Comparison of ENCODE assay signal across 13 cellular contexts in the genomic region with DNA sequence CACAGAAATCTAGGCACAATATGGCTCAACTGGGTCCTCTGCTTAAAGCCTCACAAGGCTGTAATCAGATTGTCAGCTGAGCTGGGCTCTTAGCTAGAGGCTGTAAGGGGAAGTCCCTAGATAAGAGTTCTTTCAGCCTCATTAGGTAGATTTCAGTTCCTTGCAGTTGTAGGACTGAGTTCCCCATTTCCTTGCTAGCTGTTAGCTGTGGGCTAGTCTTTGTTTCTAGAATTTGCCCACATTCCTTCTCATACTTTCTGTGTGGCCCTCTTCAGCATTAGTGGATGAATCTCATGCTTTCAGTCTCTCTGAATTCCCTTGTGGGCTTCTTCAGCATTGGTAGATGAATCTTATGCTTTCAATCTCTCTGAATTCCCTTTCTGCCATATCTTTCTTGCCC.
DNase-seq lines count a peak whose midpoint lies in the region; ATAC-seq, FAIRE-seq and TF ChIP-seq lines count a peak whose summit lies in the region.
"Had no signal": no experiment of that assay in that cellular context is flagged by ENCODE, and none has a peak within 500 bp of the region (broad histone marks: within the 10 kb centered on the region; RNA-seq: fewer than 3 reads in every experiment).

No MANE protein-coding gene starts in this region.

- ATAC-seq in GM18909 (IDR thresholded peaks at IDR 0.05; ENCODE audit: poor library complexity, unreplicated experiment) (peak; percentile 81), GM21825 (IDR thresholded peaks at IDR 0.05; ENCODE audit: unreplicated experiment) (peak; percentile 94), HG03378 (IDR thresholded peaks at IDR 0.05; ENCODE audit: unreplicated experiment) (peak; percentile 92), K562 (peak; percentile 71)
- ATAC-seq: activated CD4-positive, CD25-positive, alpha-beta regulatory T cell treated with anti-CD3 and anti-CD28 coated beads, Interleukin-2, amount 50 U/mL, for 24 hours; activated naive CD4-positive, alpha-beta T cell treated with anti-CD3 and anti-CD28 coated beads, Interleukin-2, amount 50 U/mL, for 72 hours; PC-3 had no signal

- H3K4me1 ChIP-seq in K562 (replicated peaks in 1 of 2; ENCODE audit: control insufficient read depth in 2 of 2, insufficient read depth in 2 of 2, low read length in 2 of 2): peaks cover 0 to 11% of the 10 kb centered on the region in 2 experiments; a peak in 2 of 5 replicates
- H3K4me1 ChIP-seq: HAP-1 had no signal

- no peak overlapping the region for H3K9ac ChIP-seq in K562 (ENCODE audit: insufficient read depth in 1 of 2, low read depth in 2 of 2, low read length in 2 of 2)

- no peaks in the 10 kb centered on the region for H4K20me1 ChIP-seq in K562 (replicated peaks; ENCODE audit: control insufficient read depth, insufficient read depth, low read length)

- DNase-seq in K562 (ENCODE audit: extremely low read depth in 1 of 4, low spot score in 3 of 4) (peak in 1 of 4 experiments; percentile 51), H4 (ENCODE audit: low spot score) (no peak), NCI-H345 (lab: John Stamatoyannopoulos, UW) (no peak), NCI-H1105 treated with DMSO at 0.1 percent for 48 hours (lab: John Stamatoyannopoulos, UW) (no peak)
- no peak for DNase-seq in stimulated activated naive CD4-positive, alpha-beta T cell (lab: John Stamatoyannopoulos, UW)
- DNase-seq: NCI-H1105, PC-3 had no signal

- no TSS peak for BruUV-seq in K562 (replicated peaks; lab: Mats Ljungman, UMichigan)

- POLR2A ChIA-PET in K562 (lab: Yijun Ruan, JAX): no interaction called here

- 0 out of 4 replicates have a peak, but pooled peaks of 1 of the 2 experiments have one; percentile 7 for TF ChIP-seq RAD21 in K562 (CRISPR knock-in tag; conservative IDR thresholded peaks at IDR 0.05 in 1 of 2, IDR thresholded peaks at IDR 0.05 in 1 of 2)

- intact Hi-C loops in K562 (cut with micrococcal nuclease): no loop called here

- no peak for FAIRE-seq in K562 (lab: Jason Lieb, UNC)

- in situ Hi-C loops in K562 (cut with MboI): no loop called here

- TF ChIP-seq POLR2A in K562 (conservative IDR thresholded peaks at IDR 0.05): no peak

- no peaks in the 10 kb centered on the region for H3K79me2 ChIP-seq in K562 (ENCODE audit: control insufficient read depth, insufficient read depth, low read length)

- H3K4me2 ChIP-seq in K562 (ENCODE audit: insufficient read depth, low read length): no peak overlapping the region

- peaks cover 14% of the 10 kb centered on the region for H3K9me3 ChIP-seq in K562 (replicated peaks; ENCODE audit: control insufficient read depth, insufficient read depth, low read depth, low read length)
- H3K9me3 ChIP-seq: HAP-1 had no signal

- TF ChIP-seq EP300 in K562 (IDR thresholded peaks at IDR 0.05; ENCODE audit: low read length): no peak

- TF ChIP-seq CTCF in K562 (IDR thresholded peaks at IDR 0.05 in 2 of 3, conservative IDR thresholded peaks at IDR 0.05 in 1 of 3; ENCODE audit: insufficient read depth in 2 of 3, low read depth in 1 of 3, low read length in 3 of 3): no peak

- no peak overlapping the region for H3K4me3 ChIP-seq in K562
- H3K4me3 ChIP-seq: HAP-1 had no signal

- CTCF ChIA-PET in K562 (lab: Yijun Ruan, JAX; ENCODE audit: low intra/inter-chr PET ratio): no interaction called here

- H2AFZ ChIP-seq in K562 (ENCODE audit: low read depth, low read length): no peak overlapping the region

- H3K27me3 ChIP-seq in K562 (ENCODE audit: control insufficient read depth in 2 of 2, insufficient read depth in 2 of 2, low read length in 2 of 2): no peaks in the 10 kb centered on the region

- H3K9me1 ChIP-seq in K562 (ENCODE audit: control insufficient read depth, insufficient read depth, low read length): no peaks in the 10 kb centered on the region

- H3K27ac ChIP-seq in K562 (ENCODE audit: extremely low read depth, low read depth, low read length): no peak overlapping the region

- peaks cover 18% of the 10 kb centered on the region for H3K36me3 ChIP-seq in K562 (ENCODE audit: control insufficient read depth, insufficient read depth, low read length)
- H3K36me3 ChIP-seq: HAP-1 had no signal

TF ChIP-seq in K562, 482 proteins besides CTCF, POLR2A, EP300 and RAD21 (continues in another document):
- TF ChIP-seq ADNP (tag; IDR thresholded peaks at IDR 0.05) (no peak), DMBX1 (CRISPR knock-in tag; IDR thresholded peaks at IDR 0.05; ENCODE audit: borderline replicate concordance) (no peak), CHD2 (IDR thresholded peaks at IDR 0.05; ENCODE audit: low read depth, low read length) (no peak), TRIM24 (IDR thresholded peaks at IDR 0.05) (peak; percentile 10 to 49; a peak in 2 of 4 replicates), ZNF609 (CRISPR knock-in tag; IDR thresholded peaks at IDR 0.05; ENCODE audit: borderline replicate concordance) (no peak), CC2D1A (IDR thresholded peaks at IDR 0.05) (peak; percentile 63; the same call in 1 of the 2 replicates), SPI1 (IDR thresholded peaks at IDR 0.05; ENCODE audit: borderline replicate concordance, low read depth, low read length) (peak; percentile 87; the same call in 1 of the 2 replicates), ARID1B (IDR thresholded peaks at IDR 0.05) (0 out of 2 replicates have a peak, but pooled peaks have one; percentile 25), ZNF12 (CRISPR knock-in tag; IDR thresholded peaks at IDR 0.05) (peak; percentile 48; the same call in 1 of the 2 replicates), HINFP (tag; conservative IDR thresholded peaks at IDR 0.05; ENCODE audit: low read depth) (0 out of 2 replicates have a peak, but pooled peaks have one; percentile 40), MCM2 (IDR thresholded peaks at IDR 0.05; ENCODE audit: low read depth) (no peak), ZNF354B (CRISPR knock-in tag; IDR thresholded peaks at IDR 0.05) (no peak), NCOA6 (IDR thresholded peaks at IDR 0.05) (no peak), CBFA2T3 (IDR thresholded peaks at IDR 0.05) (peak; percentile 28; the same call in 1 of the 2 replicates), DNMT1 (IDR thresholded peaks at IDR 0.05) (no peak)
- TF ChIP-seq, protein P1, sequence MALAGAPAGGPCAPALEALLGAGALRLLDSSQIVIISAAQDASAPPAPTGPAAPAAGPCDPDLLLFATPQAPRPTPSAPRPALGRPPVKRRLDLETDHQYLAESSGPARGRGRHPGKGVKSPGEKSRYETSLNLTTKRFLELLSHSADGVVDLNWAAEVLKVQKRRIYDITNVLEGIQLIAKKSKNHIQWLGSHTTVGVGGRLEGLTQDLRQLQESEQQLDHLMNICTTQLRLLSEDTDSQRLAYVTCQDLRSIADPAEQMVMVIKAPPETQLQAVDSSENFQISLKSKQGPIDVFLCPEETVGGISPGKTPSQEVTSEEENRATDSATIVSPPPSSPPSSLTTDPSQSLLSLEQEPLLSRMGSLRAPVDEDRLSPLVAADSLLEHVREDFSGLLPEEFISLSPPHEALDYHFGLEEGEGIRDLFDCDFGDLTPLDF (CRISPR knock-in tag; IDR thresholded peaks at IDR 0.05): no peak
